In genomic region chr3:169085827-169086226, GRCh38 we compare ENCODE assay signal across 11 cellular contexts.
DNase-seq lines count a peak whose midpoint lies in the region; ATAC-seq and TF ChIP-seq lines count a peak whose summit lies in the region.
"Had no signal": no experiment of that assay in that cellular context is flagged by ENCODE, and none has a peak within 500 bp of the region (broad histone marks: within the 10 kb centered on the region; RNA-seq: fewer than 3 reads in every experiment).

No MANE protein-coding gene starts in this region.

- no peaks in the 10 kb centered on the region for H3K9me2 ChIP-seq in PC-3 (replicated peaks; ENCODE audit: low read length)

- H3K27me3 ChIP-seq in PC-3 (ENCODE audit: low read length): no peaks in the 10 kb centered on the region
- H3K27me3 ChIP-seq in osteoblast (ENCODE audit: insufficient read depth, low read length): no peaks in the 10 kb centered on the region
- H3K27me3 ChIP-seq: pancreas had no signal

- H3F3A ChIP-seq in PC-3 (ENCODE audit: low read length, unreplicated experiment): no peaks in the 10 kb centered on the region

- CTCF ChIA-PET in PC-3 (lab: Charles Lee): no interaction called here

- POLR2A ChIA-PET in PC-3 (lab: Charles Lee; ENCODE audit: unreplicated experiment): no interaction called here

- H3K27ac ChIP-seq in PC-3 (ENCODE audit: low read length) (no peak overlapping the region), osteoblast (ENCODE audit: low read depth, low read length) (peak overlapping the region; percentile 69)
- H3K27ac ChIP-seq: pancreas had no signal

- no peak overlapping the region for H3K4me3 ChIP-seq in PC-3 (ENCODE audit: low read length)
- H3K4me3 ChIP-seq in osteoblast (ENCODE audit: insufficient read depth, low read length): no peak overlapping the region
- H3K4me3 ChIP-seq: pancreas had no signal

- no peaks in the 10 kb centered on the region for H4K20me1 ChIP-seq in PC-3 (ENCODE audit: low read length)
- H4K20me1 ChIP-seq in osteoblast (ENCODE audit: insufficient read depth, low read length): no peaks in the 10 kb centered on the region

- DNase-seq in EL (peak; percentile 84), PC-3 (peak; percentile 87), fibroblast of gingiva (ENCODE audit: low read depth) (peak; percentile 97), osteoblast (ENCODE audit: insufficient read length, low spot score, missing footprints) (peak; percentile 86), nucleus accumbens (lab: John Stamatoyannopoulos, UW) (no peak), OCI-M1 (lab: John Stamatoyannopoulos, UW) (no peak)
- DNase-seq in activated CD8-positive, alpha-beta memory T cell treated with anti-CD3 and anti-CD28 coated beads for 24 hours: no peak
- DNase-seq: activated CD4-positive, alpha-beta memory T cell treated with anti-CD3 and anti-CD28 coated beads for 36 hours; aorta; pancreas had no signal

- BruUV-seq in PC-3 (replicated peaks; lab: Mats Ljungman, UMichigan): no TSS peak

- intact Hi-C loops in PC-3 (cut with micrococcal nuclease): no loop called here

- H3K4me2 ChIP-seq in PC-3 (ENCODE audit: low read length): peak overlapping the region; percentile 4; the same call in 1 of the 2 replicates
- H3K4me2 ChIP-seq in osteoblast (ENCODE audit: insufficient read depth, low read length): peak overlapping the region; percentile 14

- no peak for TF ChIP-seq CTCF in PC-3 (conservative IDR thresholded peaks at IDR 0.05; ENCODE audit: low read depth, low read length)
- TF ChIP-seq CTCF in osteoblast (IDR thresholded peaks at IDR 0.05; ENCODE audit: extremely low read depth, low read depth, low read length): no peak

- H3K9ac ChIP-seq in PC-3 (ENCODE audit: low read length): no peak overlapping the region

- no peak overlapping the region for H2AFZ ChIP-seq in PC-3 (ENCODE audit: low read length)
- H2AFZ ChIP-seq in osteoblast (ENCODE audit: low read length): peak overlapping the region; percentile 38

- no peaks in the 10 kb centered on the region for H3K79me2 ChIP-seq in PC-3 (ENCODE audit: low read length)
- H3K79me2 ChIP-seq in osteoblast (ENCODE audit: insufficient read depth, low read length): no peaks in the 10 kb centered on the region

- no peaks in the 10 kb centered on the region for H3K9me3 ChIP-seq in PC-3 (ENCODE audit: low read length)
- H3K9me3 ChIP-seq in osteoblast (ENCODE audit: low read depth, low read length): no peaks in the 10 kb centered on the region
- H3K9me3 ChIP-seq: pancreas had no signal

- ATAC-seq in PC-3 (peak; percentile 67), HG03521 (IDR thresholded peaks at IDR 0.05; ENCODE audit: unreplicated experiment) (no peak)
- ATAC-seq: pancreas had no signal

- H3K36me3 ChIP-seq in PC-3 (ENCODE audit: low read depth, low read length): no peaks in the 10 kb centered on the region; the same call in 1 of the 2 replicates
- H3K36me3 ChIP-seq in osteoblast (ENCODE audit: insufficient read depth, low read length): no peaks in the 10 kb centered on the region

- H3K4me1 ChIP-seq in PC-3 (ENCODE audit: insufficient read depth, low read length) (peaks cover 13% of the 10 kb centered on the region), osteoblast (ENCODE audit: insufficient read depth, low read length) (peaks cover 14% of the 10 kb centered on the region)
- H3K4me1 ChIP-seq: pancreas had no signal

Comparison
In these comparisons a context has a peak if more than half of its experiments do, and no peak if none do; other contexts are left out.
1. DNase-seq: peak in EL (single experiment), PC-3 (single experiment), fibroblast of gingiva (single experiment) and osteoblast (single experiment); none in activated CD8-positive, alpha-beta memory T cell treated with anti-CD3 and anti-CD28 coated beads for 24 hours (single experiment), nucleus accumbens (0 of 56) and OCI-M1 (single experiment).